In genomic region chr6:70028246-70028645, GRCh38 we compare ENCODE assay signal across 30 cellular contexts.
"Had no signal": no experiment of that assay in that cellular context is flagged by ENCODE, and none has a peak within 500 bp of the region (broad histone marks: within the 10 kb centered on the region; RNA-seq: fewer than 3 reads in every experiment).

No MANE protein-coding gene starts in this region.

- H3K9me3 ChIP-seq: ovary, psoas muscle, right lobe of liver, spleen, suprapubic skin, thoracic aorta, thyroid gland, transverse colon, upper lobe of right lung, uterus had no signal

- H3K4me1 ChIP-seq: parathyroid adenoma, psoas muscle, right lobe of liver, spleen, suprapubic skin, thyroid gland, transverse colon, upper lobe of right lung, uterus had no signal

- H3K9ac ChIP-seq: parathyroid adenoma had no signal

- H3K27me3 ChIP-seq: ovary, right lobe of liver, spleen, suprapubic skin, thyroid gland, transverse colon, upper lobe of right lung, uterus had no signal

- H3K27ac ChIP-seq: ovary, parathyroid adenoma, psoas muscle, right lobe of liver, skin epidermis, spleen, suprapubic skin, thoracic aorta, thyroid gland, transverse colon, upper lobe of right lung, uterus had no signal

- DNase-seq: naive B cell; naive thymus-derived CD8-positive, alpha-beta T cell; nephron progenitor cell; occipital lobe; ovary; posterior cingulate gyrus; psoas muscle; right cardiac atrium; right lobe of liver; spleen; stimulated activated CD4-positive, alpha-beta T cell treated with anti-CD3 and anti-CD28 coated beads, Interleukin-12 subunit alpha, Interleukin-12 subunit beta, amount 100 ng/mL, for 4 hours; stimulated activated CD4-positive, alpha-beta T cell treated with anti-CD3 and anti-CD28 coated beads, Interleukin-1b, Interleukin-23, amount 100 ng/mL, for 48 hours; stimulated activated CD4-positive, alpha-beta T cell treated with anti-CD3 and anti-CD28 coated beads, Interleukin-4, amount 100 ng/mL, for 1 hour; stimulated activated CD4-positive, alpha-beta T cell treated with anti-CD3 and anti-CD28 coated beads, Interleukin-4, amount 100 ng/mL, for 4 hours; stimulated activated CD8-positive, alpha-beta memory T cell treated with anti-CD3 and anti-CD28 coated beads, Interleukin-4, amount 100 ng/mL, for 48 hours; stimulated activated naive CD4-positive, alpha-beta T cell; stimulated activated naive CD8-positive, alpha-beta T cell treated with anti-CD3 and anti-CD28 coated beads, Interleukin-15, amount 100 ng/mL, for 72 hours; stimulated activated naive CD8-positive, alpha-beta T cell treated with anti-CD3 and anti-CD28 coated beads, Interleukin-15, Interleukin-2, amounts not matched to agents 100 U/mL and 50 U/mL, for 24 hours; substantia nigra; thyroid gland; transverse colon; upper lobe of right lung; uterus had no signal

- H3K36me3 ChIP-seq: ovary, right lobe of liver, spleen, suprapubic skin, thoracic aorta, thyroid gland, transverse colon, upper lobe of right lung, uterus had no signal

- H3K4me3 ChIP-seq: ovary, psoas muscle, right lobe of liver, skin epidermis, smooth muscle cell, spleen, suprapubic skin, thoracic aorta, thyroid gland, transverse colon, upper lobe of right lung, uterus had no signal

- H3K79me2 ChIP-seq: parathyroid adenoma had no signal

- H3K4me2 ChIP-seq: smooth muscle cell had no signal

- ATAC-seq: naive thymus-derived CD8-positive, alpha-beta T cell; natural killer cell treated with Interleukin-12 subunit alpha and Interleukin-12 subunit beta and Interleukin-15 and Interleukin-18, amount 100 ng/mL, for 72 hours; psoas muscle; right cardiac atrium; right lobe of liver; stimulated activated memory B cell treated with anti-CD40 and anti-IgM and Interleukin-4, amounts not matched to agents 10 μg/mL and 1 μg/mL and 100 μg/mL, for 72 hours; stimulated activated naive CD8-positive, alpha-beta T cell treated with anti-CD3 and anti-CD28 coated beads, Interleukin-15, amount 100 ng/mL, for 72 hours; stimulated activated naive CD8-positive, alpha-beta T cell treated with anti-CD3 and anti-CD28 coated beads, Interleukin-15, Interleukin-2, amounts not matched to agents 100 U/mL and 50 U/mL, for 24 hours; upper lobe of right lung had no signal
